Comparison of ENCODE assay signal across 24 cellular contexts in the genomic region with DNA sequence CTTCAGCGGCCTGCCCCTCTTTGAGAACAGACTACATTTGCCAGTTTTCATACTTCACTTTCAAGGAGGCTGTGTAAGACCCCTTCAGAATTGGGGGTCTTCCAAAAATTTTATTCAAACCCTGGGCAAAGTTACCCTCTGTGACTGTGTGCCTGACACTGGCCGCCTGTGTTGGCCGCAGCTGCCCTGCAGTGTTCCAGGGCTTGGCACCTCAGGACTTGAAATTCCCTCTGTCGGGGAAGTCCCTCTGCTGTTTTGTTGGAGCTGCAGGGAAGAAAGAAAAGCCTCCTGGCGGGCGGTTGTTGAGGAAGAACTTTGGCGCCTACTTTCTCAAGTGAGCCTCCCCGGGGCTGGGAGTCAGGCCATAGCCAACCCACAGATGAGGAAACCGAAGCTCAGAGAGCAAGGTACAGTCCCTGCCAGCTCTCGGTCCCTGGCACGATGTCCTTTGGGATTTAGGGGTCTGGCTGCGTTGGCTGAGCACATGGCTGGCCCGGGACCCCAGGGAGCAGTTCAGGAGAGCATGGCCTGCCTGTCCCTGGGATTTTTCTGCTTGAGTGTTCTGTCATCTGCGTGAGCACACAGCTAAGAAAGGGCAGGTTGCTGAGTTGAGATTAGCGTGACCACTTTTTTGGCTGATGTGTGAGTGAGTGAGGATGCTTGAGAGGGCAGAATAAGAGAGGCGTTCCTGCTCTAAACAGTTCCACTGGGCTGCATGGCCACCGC. TPM values are rescaled to one million over a fixed set of nuclear protein-coding genes. Genes with fewer than 3 reads are reported as not detected.
A peak's percentile ranks its signal among the peaks of the same experiment; 100 is the strongest.
DNase-seq lines count a peak whose midpoint lies in the region; ATAC-seq, FAIRE-seq and TF ChIP-seq lines count a peak whose summit lies in the region.
"Had no signal": no experiment of that assay in that cellular context is flagged by ENCODE, and none has a peak within 500 bp of the region (broad histone marks: within the 10 kb centered on the region; RNA-seq: fewer than 3 reads in every experiment).

No MANE protein-coding gene starts in this region.

- peak overlapping the region; percentile 1 for H3K9ac ChIP-seq in HUES6 (ENCODE audit: low read length)
- no peak overlapping the region for H3K9ac ChIP-seq in kidney (ENCODE audit: low read length in 2 of 2)

- H3K4me1 ChIP-seq in right cardiac atrium (ENCODE audit: control insufficient read depth, insufficient read depth, low read length) = no peaks in the 10 kb centered on the region
- H3K4me1 ChIP-seq in HUES6 (ENCODE audit: control insufficient read depth, insufficient read depth, low read length) = peaks cover 12% of the 10 kb centered on the region
- peaks cover 9 to 34% of the 10 kb centered on the region in 2 donors for H3K4me1 ChIP-seq in thoracic aorta (ENCODE audit: control insufficient read depth in 1 of 2, low read depth in 2 of 2)
- no peaks in the 10 kb centered on the region for H3K4me1 ChIP-seq in kidney (ENCODE audit: control insufficient read depth in 1 of 2, insufficient read depth in 1 of 2, low read depth in 1 of 2, low read length in 2 of 2)
- H3K4me1 ChIP-seq: BE2C had no signal

- intact Hi-C loops in Right ventricle myocardium superior (cut with DNase I) (no loop called here), right cardiac atrium (cut with DNase I) (no loop called here), kidney (cut with DNase I) (no loop called here)

- no peak overlapping the region for H3K27ac ChIP-seq in right cardiac atrium (ENCODE audit: low read length)
- H3K27ac ChIP-seq in HUES6 (ENCODE audit: low read depth, low read length) = no peak overlapping the region
- H3K27ac ChIP-seq in thoracic aorta = peak overlapping the region; percentile 57 to 78
- no peak overlapping the region for H3K27ac ChIP-seq in kidney (ENCODE audit: low read depth in 2 of 2, low read length in 2 of 2)
- H3K27ac ChIP-seq: PC-9 had no signal

- H3K4me3 ChIP-seq in right cardiac atrium (ENCODE audit: low read length) (no peak overlapping the region), HUES6 (ENCODE audit: low read depth, low read length) (no peak overlapping the region), thoracic aorta (peak overlapping the region; percentile 65), kidney (ENCODE audit: low read length in 2 of 2) (no peak overlapping the region)
- H3K4me3 ChIP-seq: PC-9 had no signal

- H3K36me3 ChIP-seq in HUES6 (ENCODE audit: control insufficient read depth, insufficient read depth, low read length) = no peaks in the 10 kb centered on the region
- no peaks in the 10 kb centered on the region for H3K36me3 ChIP-seq in thoracic aorta
- H3K36me3 ChIP-seq in kidney (ENCODE audit: control insufficient read depth in 1 of 2, insufficient read depth in 2 of 2, low read length in 2 of 2) = no peaks in the 10 kb centered on the region
- H3K36me3 ChIP-seq: BE2C had no signal

- DNase-seq in Right ventricle myocardium superior = no peak
- DNase-seq in right cardiac atrium = no peak
- DNase-seq in ecto neural progenitor cell (ENCODE audit: low spot score) = peak; percentile 42
- DNase-seq in thoracic aorta (ENCODE audit: low spot score) = no peak
- no peak for DNase-seq in kidney
- DNase-seq: 8988T, ACHN, BE2C, Calu3, H9, KBM-7, NCI-H1105 treated with DMSO at 0.1 percent for 48 hours, NCI-H146, NCI-H1930, NCI-H2107, NCI-H446, NCI-H526, PC-9, RPMI8226, SHP77 treated with DMSO at 0.1 percent for 48 hours had no signal

- TF ChIP-seq CTCF in thoracic aorta (IDR thresholded peaks at IDR 0.05) (peak; percentile 31), kidney (IDR thresholded peaks at IDR 0.05; ENCODE audit: borderline replicate concordance, extremely low read depth, insufficient read depth) (no peak)

- H3K27me3 ChIP-seq in right cardiac atrium (ENCODE audit: control insufficient read depth, insufficient read depth) = no peaks in the 10 kb centered on the region
- H3K27me3 ChIP-seq in HUES6 (ENCODE audit: control insufficient read depth, insufficient read depth, low read length) = no peaks in the 10 kb centered on the region
- no peaks in the 10 kb centered on the region for H3K27me3 ChIP-seq in thoracic aorta (replicated peaks; ENCODE audit: insufficient read depth)
- H3K27me3 ChIP-seq: BE2C had no signal

- FAIRE-seq in kidney (lab: Jason Lieb, UNC) = no peak
- FAIRE-seq: GM18507 had no signal

- no peaks in the 10 kb centered on the region for H3K9me3 ChIP-seq in right cardiac atrium (ENCODE audit: control insufficient read depth, low read length)
- no peaks in the 10 kb centered on the region for H3K9me3 ChIP-seq in HUES6 (ENCODE audit: control insufficient read depth, insufficient read depth, low read depth, low read length)
- H3K9me3 ChIP-seq in thoracic aorta = no peaks in the 10 kb centered on the region
- no peaks in the 10 kb centered on the region for H3K9me3 ChIP-seq in kidney (ENCODE audit: control insufficient read depth in 1 of 2, low read length in 2 of 2)
- H3K9me3 ChIP-seq: BE2C had no signal

- ATAC-seq in Right ventricle myocardium superior (ENCODE audit: poor library complexity) (peak; percentile 79), right cardiac atrium (no peak), thoracic aorta (ENCODE audit: insufficient number of reproducible peaks, low FRiP score, low read depth) (no peak), GM19351 (IDR thresholded peaks at IDR 0.05; ENCODE audit: unreplicated experiment) (no peak), GM21576 (IDR thresholded peaks at IDR 0.05; ENCODE audit: unreplicated experiment) (no peak)

- WGBS in right cardiac atrium = 86% methylated on average over 17 of the region's 17 CpGs

RNA-seq across cellular contexts. Expression of a gene that starts 17.9 kb away (rescaled TPM):
- total RNA-seq in Right ventricle myocardium superior (69.8 TPM), right cardiac atrium (10 to 100 TPM; 49.6 to 74.8 (median 68.5) TPM), thoracic aorta (10 to 100 TPM; 30.3 to 48.7 TPM), kidney (28.1 TPM)
- polyA plus RNA-seq in right cardiac atrium (46.0 TPM), kidney (ENCODE audit: insufficient read depth, low read depth, low replicate concordance) (29.4 TPM)

Comparison
In these comparisons a context has a peak if more than half of its experiments do, and no peak if none do; other contexts are left out.
1. H3K27ac ChIP-seq: peak in thoracic aorta (2 of 2); none in right cardiac atrium (single experiment), HUES6 (single experiment) and kidney (0 of 2).